In the genomic region with DNA sequence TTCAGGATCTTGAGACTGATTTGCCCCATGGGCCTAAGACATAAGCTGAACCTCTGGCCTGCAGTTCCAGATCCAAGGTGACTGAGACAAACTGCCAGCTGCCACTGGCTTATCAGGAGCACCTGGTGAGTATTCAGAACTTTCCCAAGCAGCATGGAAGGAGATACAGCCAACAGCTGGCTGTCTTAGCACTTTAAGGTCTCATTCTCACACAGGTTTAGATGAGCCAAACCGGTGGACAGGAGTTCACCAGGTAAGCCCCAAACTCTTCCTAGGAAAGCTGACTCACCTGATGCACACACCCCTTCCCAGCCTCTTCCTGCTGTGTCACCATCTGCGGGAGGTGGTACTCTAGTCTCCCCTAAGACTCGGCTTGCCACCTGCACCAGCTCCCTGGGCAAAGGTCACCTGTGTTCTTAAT, we compare ENCODE assay signal across 27 cellular contexts. TPM values are rescaled to one million over a fixed set of nuclear protein-coding genes. Genes with fewer than 3 reads are reported as not detected.
"Had no signal": no experiment of that assay in that cellular context is flagged by ENCODE, and none has a peak within 500 bp of the region (broad histone marks: within the 10 kb centered on the region; RNA-seq: fewer than 3 reads in every experiment).

A gene (plus strand): TSS at position 36 of the 421 bp plus-strand sequence. CDS start 25,060 bp downstream, outside the sequence.

- H3K27ac Mint-ChIP-seq: activated B cell treated with CpG ODN at 0.5 μM for 24 hours; activated CD8-positive, alpha-beta T cell treated with anti-CD3 and anti-CD28 coated beads for 36 hours; activated naive CD8-positive, alpha-beta T cell treated with anti-CD3 and anti-CD28 coated beads, Interleukin-2, amount 10 ng/mL, durations not matched to agents 7 days and 5 days; activated T-cell treated with anti-CD3 and anti-CD28 coated beads, Interleukin-2, amount 50 U/mL, for 24 hours; activated T-helper 2 cell treated with anti-CD3 and anti-CD28 coated beads, Interferon-gamma antibody, Interleukin-2, Interleukin-4, amounts not matched to agents 10 μg/mL and 5 μg/mL and 100 μg/mL, durations not matched to agents 14 hours and 24 hours and 36 hours; T-cell had no signal

- H3K36me3 Mint-ChIP-seq: activated naive CD8-positive, alpha-beta T cell treated with anti-CD3 and anti-CD28 coated beads, Interleukin-2, amount 10 ng/mL, durations not matched to agents 7 days and 5 days; naive B cell; T-cell had no signal

- H3K4me3 Mint-ChIP-seq: activated B cell treated with CpG ODN at 0.5 μM for 24 hours; activated CD8-positive, alpha-beta T cell treated with anti-CD3 and anti-CD28 coated beads for 36 hours; activated naive CD8-positive, alpha-beta T cell treated with anti-CD3 and anti-CD28 coated beads, Interleukin-2, amount 10 ng/mL, durations not matched to agents 7 days and 5 days; activated T-cell treated with anti-CD3 and anti-CD28 coated beads, Interleukin-2, amount 50 U/mL, for 24 hours; naive B cell; neural crest cell; T-cell had no signal

- H3K27me3 ChIP-seq: gastrocnemius medialis, right atrium auricular region, stomach, upper lobe of left lung had no signal

- H3K4me1 Mint-ChIP-seq: activated B cell treated with CpG ODN at 0.5 μM for 24 hours; activated naive CD8-positive, alpha-beta T cell treated with anti-CD3 and anti-CD28 coated beads, Interleukin-2, amount 10 ng/mL, durations not matched to agents 7 days and 5 days; naive B cell; neural crest cell; T-cell had no signal

- H3K27ac ChIP-seq: coronary artery, gastrocnemius medialis, prostate gland, right atrium auricular region, stomach, upper lobe of left lung had no signal

- H3K9me3 Mint-ChIP-seq: activated CD8-positive, alpha-beta T cell treated with anti-CD3 and anti-CD28 coated beads for 36 hours; activated T-cell treated with anti-CD3 and anti-CD28 coated beads, Interleukin-2, amount 50 U/mL, for 24 hours; activated T-helper 2 cell treated with anti-CD3 and anti-CD28 coated beads, Interferon-gamma antibody, Interleukin-2, Interleukin-4, amounts not matched to agents 10 μg/mL and 5 μg/mL and 100 μg/mL, durations not matched to agents 14 hours and 24 hours and 36 hours; T-cell had no signal

- H3K9me3 ChIP-seq: gastrocnemius medialis, prostate gland, upper lobe of left lung had no signal

- H3K36me3 ChIP-seq: gastrocnemius medialis, prostate gland, right atrium auricular region, stomach, upper lobe of left lung had no signal

- H3K27me3 Mint-ChIP-seq: activated B cell treated with CpG ODN at 0.5 μM for 24 hours; activated T-cell treated with anti-CD3 and anti-CD28 coated beads, Interleukin-2, amount 50 U/mL, for 24 hours had no signal

- ATAC-seq: activated CD8-positive, alpha-beta T cell treated with anti-CD3 and anti-CD28 coated beads for 36 hours; gastrocnemius medialis; left ventricle myocardium superior; T-cell had no signal

- H3K4me1 ChIP-seq: gastrocnemius medialis, prostate gland, right atrium auricular region, upper lobe of left lung had no signal

- DNase-seq: activated B cell treated with CpG ODN at 0.5 μM for 24 hours; activated CD4-positive, alpha-beta T cell treated with anti-CD3 and anti-CD28 coated beads for 4 hours; activated CD8-positive, alpha-beta T cell treated with anti-CD3 and anti-CD28 coated beads for 36 hours; activated naive CD4-positive, alpha-beta T cell treated with Interleukin-2 at 50 U/mL for 16 hours; activated naive CD8-positive, alpha-beta T cell treated with anti-CD3 and anti-CD28 coated beads, Interleukin-2, amount 10 ng/mL, durations not matched to agents 7 days and 5 days; activated T-cell treated with anti-CD3 and anti-CD28 coated beads, Interleukin-2, amount 50 U/mL, for 24 hours; amygdala; central memory CD4-positive, alpha-beta T cell; erythroblast; gastrocnemius medialis; head of caudate nucleus; left ventricle myocardium superior; naive B cell; stimulated activated CD4-positive, alpha-beta T cell treated with anti-CD3 and anti-CD28 coated beads, Interleukin-2, amount 100 ng/mL, for 48 hours; stomach; T-cell; upper lobe of left lung had no signal

- H3K4me3 ChIP-seq: coronary artery, gastrocnemius medialis, prostate gland, right atrium auricular region, stomach, upper lobe of left lung had no signal

RNA-seq across cellular contexts. Expression of the gene that starts here (rescaled TPM):
- total RNA-seq: activated B cell treated with CpG ODN at 0.5 μM for 24 hours; activated CD8-positive, alpha-beta T cell treated with anti-CD3 and anti-CD28 coated beads for 36 hours; activated naive CD8-positive, alpha-beta T cell treated with anti-CD3 and anti-CD28 coated beads, Interleukin-2, amount 10 ng/mL, durations not matched to agents 7 days and 5 days; activated T-helper 2 cell treated with anti-CD3 and anti-CD28 coated beads, Interferon-gamma antibody, Interleukin-2, Interleukin-4, amounts not matched to agents 10 μg/mL and 5 μg/mL and 100 μg/mL, durations not matched to agents 14 hours and 24 hours and 36 hours; gastrocnemius medialis; kidney epithelial cell; left ventricle myocardium superior; mononuclear cell; neural crest cell; omental fat pad; right atrium auricular region; skeletal muscle tissue; stomach; T-cell; temporal lobe; upper lobe of left lung had no signal
